ENCODE assay signal across 2 cellular contexts in genomic region chr2:66391240-66391639, GRCh38. TPM values are rescaled to one million over a fixed set of nuclear protein-coding genes. Genes with fewer than 3 reads are reported as not detected.
"Had no signal": no experiment of that assay in that cellular context is flagged by ENCODE, and none has a peak within 500 bp of the region (broad histone marks: within the 10 kb centered on the region; RNA-seq: fewer than 3 reads in every experiment).

No MANE protein-coding gene starts in this region.

RNA-seq across cellular contexts. Expression of gene MEIS1, which starts 43.7 kb away (rescaled TPM):
- total RNA-seq: activated CD8-positive, alpha-beta T cell treated with anti-CD3 and anti-CD28 coated beads, Interleukin-2, amount 10 ng/mL, durations not matched to agents 7 days and 5 days; activated T-helper 1 cell treated with anti-CD3 and anti-CD28 coated beads, Interleukin-12 subunit alpha, Interleukin-12 subunit beta, Interleukin-2, Interleukin-4 antibody, amounts not matched to agents 30 ng/mL and 10 ng/mL and 1 ng/mL, durations not matched to agents 14 hours and 24 hours and 36 hours had no signal
